Comparison of ENCODE assay signal across 33 cellular contexts in genomic region chr5:146039420-146039819, GRCh38.
DNase-seq lines count a peak whose midpoint lies in the region; ATAC-seq and TF ChIP-seq lines count a peak whose summit lies in the region.
"Had no signal": no experiment of that assay in that cellular context is flagged by ENCODE, and none has a peak within 500 bp of the region (broad histone marks: within the 10 kb centered on the region; RNA-seq: fewer than 3 reads in every experiment).

No MANE protein-coding gene starts in this region.

- H3K27ac ChIP-seq in breast epithelium (no peak overlapping the region), subcutaneous abdominal adipose tissue (ENCODE audit: low read depth, low read length) (peak overlapping the region; percentile 26)
- H3K27ac ChIP-seq in naive thymus-derived CD4-positive, alpha-beta T cell (ENCODE audit: low read depth, low read length), result no peak overlapping the region
- H3K27ac ChIP-seq in CD8-positive, alpha-beta memory T cell (ENCODE audit: low read depth, low read length), result no peak overlapping the region
- H3K27ac ChIP-seq: adrenal gland, esophagus muscularis mucosa, heart left ventricle, VCaP had no signal

- no peak overlapping the region for H3K4me3 Mint-ChIP-seq in MCF 10A (ENCODE audit: unreplicated experiment)
- H3K4me3 Mint-ChIP-seq in naive thymus-derived CD4-positive, alpha-beta T cell, result no peak overlapping the region
- H3K4me3 Mint-ChIP-seq in CD8-positive, alpha-beta memory T cell, result no peak overlapping the region
- H3K4me3 Mint-ChIP-seq: activated CD4-positive, alpha-beta T cell treated with anti-CD3 and anti-CD28 coated beads for 36 hours; activated CD8-positive, alpha-beta T cell treated with anti-CD3 and anti-CD28 coated beads for 36 hours; activated naive CD4-positive, alpha-beta T cell treated with anti-CD3 and anti-CD28 coated beads, Interleukin-2, amount 10 ng/mL, durations not matched to agents 7 days and 5 days; CD8-positive, alpha-beta T cell; naive thymus-derived CD8-positive, alpha-beta T cell had no signal

- TF ChIP-seq POLR2A in breast epithelium (IDR thresholded peaks at IDR 0.05), result no peak
- no peak for TF ChIP-seq POLR2A in NB4 (IDR thresholded peaks at IDR 0.05; ENCODE audit: extremely low read depth, insufficient read length)

- H3K9me3 ChIP-seq in breast epithelium (no peaks in the 10 kb centered on the region), subcutaneous abdominal adipose tissue (ENCODE audit: control insufficient read depth in 5 of 5, low read length in 5 of 5) (no peaks in the 10 kb centered on the region)
- no peaks in the 10 kb centered on the region for H3K9me3 ChIP-seq in naive thymus-derived CD4-positive, alpha-beta T cell (ENCODE audit: control insufficient read depth in 2 of 3, low read length in 3 of 3)
- no peaks in the 10 kb centered on the region for H3K9me3 ChIP-seq in CD8-positive, alpha-beta memory T cell (ENCODE audit: low read length)
- H3K9me3 ChIP-seq: esophagus muscularis mucosa, heart left ventricle had no signal

- H3K4me1 Mint-ChIP-seq in MCF 10A (ENCODE audit: insufficient read depth, unreplicated experiment), result peaks cover 49% of the 10 kb centered on the region
- H3K4me1 Mint-ChIP-seq in naive thymus-derived CD4-positive, alpha-beta T cell, result peaks cover 0 to 2% (median 0%) of the 10 kb centered on the region in 7 donors
- no peaks in the 10 kb centered on the region for H3K4me1 Mint-ChIP-seq in CD8-positive, alpha-beta memory T cell
- H3K4me1 Mint-ChIP-seq: activated CD4-positive, alpha-beta T cell treated with anti-CD3 and anti-CD28 coated beads for 36 hours; activated naive CD4-positive, alpha-beta T cell treated with anti-CD3 and anti-CD28 coated beads, Interleukin-2, amount 10 ng/mL, durations not matched to agents 7 days and 5 days; naive thymus-derived CD8-positive, alpha-beta T cell had no signal

- POLR2A ChIA-PET in MCF 10A (lab: Yijun Ruan, JAX), result interaction anchor here (0.6 to 7.4 kb wide), 3 partner anchors 12 to 1941 kb away, joined by 3 to 112 read pairs (median 8); partner anchors contain the start of gene SH3RF2
- POLR2A ChIA-PET in naive thymus-derived CD4-positive, alpha-beta T cell (lab: Charles Lee), result no interaction called here
- POLR2A ChIA-PET in CD8-positive, alpha-beta memory T cell (lab: Charles Lee), result no interaction called here

- ATAC-seq in naive thymus-derived CD4-positive, alpha-beta T cell, result no peak
- ATAC-seq in GM19397 (IDR thresholded peaks at IDR 0.05; ENCODE audit: unreplicated experiment), result no peak
- ATAC-seq: activated CD4-positive, alpha-beta T cell treated with anti-CD3 and anti-CD28 coated beads for 36 hours; activated CD8-positive, alpha-beta T cell treated with anti-CD3 and anti-CD28 coated beads for 36 hours; CD8-positive, alpha-beta T cell; heart left ventricle; naive thymus-derived CD8-positive, alpha-beta T cell; Panc1 had no signal

- H3K27ac Mint-ChIP-seq in MCF 10A (ENCODE audit: low read depth, unreplicated experiment), result no peak overlapping the region
- H3K27ac Mint-ChIP-seq in naive thymus-derived CD4-positive, alpha-beta T cell, result no peak overlapping the region
- H3K27ac Mint-ChIP-seq in CD8-positive, alpha-beta memory T cell, result no peak overlapping the region
- H3K27ac Mint-ChIP-seq: activated CD4-positive, alpha-beta T cell treated with anti-CD3 and anti-CD28 coated beads for 36 hours; activated CD8-positive, alpha-beta T cell treated with anti-CD3 and anti-CD28 coated beads for 36 hours; activated naive CD4-positive, alpha-beta T cell treated with anti-CD3 and anti-CD28 coated beads, Interleukin-2, amount 10 ng/mL, durations not matched to agents 7 days and 5 days; CD8-positive, alpha-beta T cell; naive thymus-derived CD8-positive, alpha-beta T cell had no signal

- BruUV-seq in MCF 10A (replicated peaks; lab: Mats Ljungman, UMichigan), result no TSS peak

- H3K4me3 ChIP-seq in breast epithelium (no peak overlapping the region), NB4 (ENCODE audit: low read depth, low read length) (no peak overlapping the region), fibroblast of villous mesenchyme (ENCODE audit: low read depth, low read length) (no peak overlapping the region), subcutaneous abdominal adipose tissue (ENCODE audit: low read depth in 1 of 5, low read length in 5 of 5) (no peak overlapping the region)
- no peak overlapping the region for H3K4me3 ChIP-seq in naive thymus-derived CD4-positive, alpha-beta T cell (ENCODE audit: low read length)
- H3K4me3 ChIP-seq in CD8-positive, alpha-beta memory T cell (ENCODE audit: low read length), result no peak overlapping the region
- H3K4me3 ChIP-seq: adrenal gland, esophagus muscularis mucosa, heart left ventricle, skin epidermis had no signal

- H3K36me3 Mint-ChIP-seq in MCF 10A (ENCODE audit: insufficient read depth, unreplicated experiment), result peaks cover 5% of the 10 kb centered on the region
- no peaks in the 10 kb centered on the region for H3K36me3 Mint-ChIP-seq in naive thymus-derived CD4-positive, alpha-beta T cell
- H3K36me3 Mint-ChIP-seq in CD8-positive, alpha-beta memory T cell, result no peaks in the 10 kb centered on the region
- H3K36me3 Mint-ChIP-seq: activated naive CD4-positive, alpha-beta T cell treated with anti-CD3 and anti-CD28 coated beads, Interleukin-2, amount 10 ng/mL, durations not matched to agents 7 days and 5 days; CD8-positive, alpha-beta T cell; naive thymus-derived CD8-positive, alpha-beta T cell had no signal

- H3K4me1 ChIP-seq in breast epithelium, result no peaks in the 10 kb centered on the region
- H3K4me1 ChIP-seq in subcutaneous abdominal adipose tissue (ENCODE audit: control insufficient read depth in 5 of 5, insufficient read depth in 5 of 5, low read length in 5 of 5), result peaks cover 2 to 32% (median 26%) of the 10 kb centered on the region in 5 donors
- no peaks in the 10 kb centered on the region for H3K4me1 ChIP-seq in naive thymus-derived CD4-positive, alpha-beta T cell (ENCODE audit: control insufficient read depth in 2 of 2, insufficient read depth in 2 of 2, low read length in 2 of 2)
- no peaks in the 10 kb centered on the region for H3K4me1 ChIP-seq in CD8-positive, alpha-beta memory T cell (ENCODE audit: insufficient read depth, low read length)
- H3K4me1 ChIP-seq: adrenal gland had no signal

- TF ChIP-seq CTCF in MCF 10A (IDR thresholded peaks at IDR 0.05; ENCODE audit: unreplicated experiment) (no peak), breast epithelium (IDR thresholded peaks at IDR 0.05) (no peak), NB4 (IDR thresholded peaks at IDR 0.05; ENCODE audit: low read depth, low read length) (no peak), fibroblast of villous mesenchyme (IDR thresholded peaks at IDR 0.05; ENCODE audit: insufficient read depth, low read depth, low read length) (no peak)

- H3K9me3 Mint-ChIP-seq in MCF 10A (ENCODE audit: unreplicated experiment), result peaks cover 3% of the 10 kb centered on the region
- peaks cover 0 to 4% (median 0%) of the 10 kb centered on the region in 11 donors for H3K9me3 Mint-ChIP-seq in naive thymus-derived CD4-positive, alpha-beta T cell
- peaks cover 0 to 2% (median 0%) of the 10 kb centered on the region in 5 donors for H3K9me3 Mint-ChIP-seq in CD8-positive, alpha-beta memory T cell
- H3K9me3 Mint-ChIP-seq: activated CD8-positive, alpha-beta T cell treated with anti-CD3 and anti-CD28 coated beads for 36 hours; activated naive CD4-positive, alpha-beta T cell treated with anti-CD3 and anti-CD28 coated beads, Interleukin-2, amount 10 ng/mL, durations not matched to agents 7 days and 5 days; CD8-positive, alpha-beta T cell; naive thymus-derived CD8-positive, alpha-beta T cell had no signal

- no peaks in the 10 kb centered on the region for H3K27me3 Mint-ChIP-seq in MCF 10A (ENCODE audit: insufficient read depth, unreplicated experiment)
- H3K27me3 Mint-ChIP-seq in naive thymus-derived CD4-positive, alpha-beta T cell, result peaks cover 0 to 11% (median 5%) of the 10 kb centered on the region in 5 donors
- peaks cover 0 to 2% of the 10 kb centered on the region in 2 donors for H3K27me3 Mint-ChIP-seq in CD8-positive, alpha-beta memory T cell
- H3K27me3 Mint-ChIP-seq: activated CD4-positive, alpha-beta T cell treated with anti-CD3 and anti-CD28 coated beads for 36 hours; activated CD8-positive, alpha-beta T cell treated with anti-CD3 and anti-CD28 coated beads for 36 hours had no signal

- intact Hi-C loops in MCF 10A (cut with micrococcal nuclease) (no loop called here), breast epithelium (cut with DNase I; ENCODE audit: low total_unique reads) (no loop called here)
- intact Hi-C loops in naive thymus-derived CD4-positive, alpha-beta T cell (cut with micrococcal nuclease), result no loop called here

- CTCF ChIA-PET in MCF 10A (lab: Yijun Ruan, JAX), result interaction anchor here (0.6 to 3.1 kb wide), 8 partner anchors 11 to 1878 kb away, joined by 3 to 35 read pairs (median 6); no protein-coding TSS in a partner anchor
- CTCF ChIA-PET in naive thymus-derived CD4-positive, alpha-beta T cell (lab: Charles Lee), result no interaction called here
- CTCF ChIA-PET in CD8-positive, alpha-beta memory T cell (lab: Charles Lee), result no interaction called here

- H3K36me3 ChIP-seq in breast epithelium, result no peaks in the 10 kb centered on the region
- H3K36me3 ChIP-seq in subcutaneous abdominal adipose tissue (ENCODE audit: control insufficient read depth in 5 of 5, insufficient read depth in 5 of 5, low read length in 5 of 5), result no peaks in the 10 kb centered on the region
- no peaks in the 10 kb centered on the region for H3K36me3 ChIP-seq in naive thymus-derived CD4-positive, alpha-beta T cell (ENCODE audit: control insufficient read depth in 2 of 3, insufficient read depth in 3 of 3, low read length in 3 of 3)
- no peaks in the 10 kb centered on the region for H3K36me3 ChIP-seq in CD8-positive, alpha-beta memory T cell (ENCODE audit: insufficient read depth, low read length)
- H3K36me3 ChIP-seq: adrenal gland, esophagus muscularis mucosa, heart left ventricle had no signal

- no peak overlapping the region for H3K9ac ChIP-seq in subcutaneous abdominal adipose tissue (ENCODE audit: low read length in 5 of 5)

- H3K27me3 ChIP-seq in breast epithelium (no peaks in the 10 kb centered on the region), subcutaneous abdominal adipose tissue (ENCODE audit: control insufficient read depth in 5 of 5, insufficient read depth in 4 of 5, low read length in 5 of 5) (no peaks in the 10 kb centered on the region)
- H3K27me3 ChIP-seq in naive thymus-derived CD4-positive, alpha-beta T cell (ENCODE audit: control insufficient read depth in 2 of 2, insufficient read depth in 2 of 2, low read length in 2 of 2), result no peaks in the 10 kb centered on the region
- H3K27me3 ChIP-seq in CD8-positive, alpha-beta memory T cell (ENCODE audit: insufficient read depth, low read length, poor library complexity, severe bottlenecking), result no peaks in the 10 kb centered on the region
- H3K27me3 ChIP-seq: adrenal gland, esophagus muscularis mucosa, heart left ventricle had no signal

- peak; percentile 42 for DNase-seq in MCF 10A (ENCODE audit: unreplicated experiment)
- no peak for DNase-seq in breast epithelium (ENCODE audit: low spot score in 2 of 2)
- peak; percentile 73 for DNase-seq in NB4 (ENCODE audit: low read depth)
- DNase-seq in fibroblast of villous mesenchyme (ENCODE audit: low read depth), result peak; percentile 7
- DNase-seq in naive thymus-derived CD4-positive, alpha-beta T cell, result no peak
- DNase-seq in CD8-positive, alpha-beta memory T cell, result no peak
- DNase-seq: activated CD4-positive, alpha-beta T cell treated with anti-CD3 and anti-CD28 coated beads for 36 hours; activated CD8-positive, alpha-beta memory T cell treated with anti-CD3 and anti-CD28 coated beads, Interleukin-2, amount 50 U/mL, for 48 hours; activated CD8-positive, alpha-beta T cell treated with anti-CD3 and anti-CD28 coated beads for 36 hours; activated naive CD4-positive, alpha-beta T cell treated with anti-CD3 and anti-CD28 coated beads, Interleukin-2, amount 10 ng/mL, durations not matched to agents 7 days and 5 days; adrenal gland; CD8-positive, alpha-beta T cell; DMS 273 treated with DMSO at 0.1 percent for 48 hours; EL; foreskin melanocyte; heart left ventricle; islet precursor cell; Kasumi-1; naive thymus-derived CD8-positive, alpha-beta T cell; NCI-H1092 treated with DMSO at 0.1 percent for 48 hours; NCI-H187 treated with DMSO at 0.1 percent for 48 hours; NCI-H2171; NCI-H510A; Right ventricle myocardium superior; stimulated activated naive CD4-positive, alpha-beta T cell treated with Interleukin-2 at 50 U/mL for 16 hours; SW 1271; T-helper 9 cell had no signal

Comparison
In these comparisons a context has a peak if more than half of its experiments do, and no peak if none do; other contexts are left out.
1. DNase-seq: peak in MCF 10A (single experiment), NB4 (single experiment) and fibroblast of villous mesenchyme (single experiment); none in breast epithelium (0 of 2), naive thymus-derived CD4-positive, alpha-beta T cell (0 of 9) and CD8-positive, alpha-beta memory T cell (0 of 5).